In the genomic region with DNA sequence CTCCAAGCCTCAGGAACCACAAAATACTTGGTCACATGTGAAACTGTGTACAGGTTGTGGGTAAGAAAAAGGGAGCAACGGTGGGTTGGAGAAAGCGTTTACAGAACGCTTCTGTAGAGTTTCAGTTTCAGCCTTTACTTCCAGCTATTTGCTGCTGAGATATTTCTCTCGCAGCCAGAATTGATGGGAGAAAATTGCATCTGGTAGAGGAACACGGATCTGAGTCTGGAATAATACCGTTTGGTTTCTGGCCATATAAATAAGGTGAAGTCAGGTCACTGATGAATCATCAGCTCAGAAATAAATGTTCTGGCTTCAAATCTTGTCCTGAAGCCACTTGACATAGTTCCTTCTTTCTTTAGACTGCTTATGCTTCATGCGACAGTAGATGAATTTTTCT, we compare ENCODE assay signal across 11 cellular contexts.
A peak's percentile ranks its signal among the peaks of the same experiment; 100 is the strongest.
DNase-seq lines count a peak whose midpoint lies in the region; ATAC-seq lines count a peak whose summit lies in the region.
"Had no signal": no experiment of that assay in that cellular context is flagged by ENCODE, and none has a peak within 500 bp of the region (broad histone marks: within the 10 kb centered on the region; RNA-seq: fewer than 3 reads in every experiment).

No MANE protein-coding gene starts in this region.

- H3K4me3 ChIP-seq in skeletal muscle cell (ENCODE audit: low read depth, low read length): peak overlapping the region; percentile 9

- ATAC-seq in GM19351 (IDR thresholded peaks at IDR 0.05; ENCODE audit: unreplicated experiment) (peak; percentile 64), HG03097 (IDR thresholded peaks at IDR 0.05; ENCODE audit: low FRiP score, unreplicated experiment) (no peak), GM18907 (IDR thresholded peaks at IDR 0.05; ENCODE audit: unreplicated experiment) (no peak)

- DNase-seq in OCI-M1 (lab: John Stamatoyannopoulos, UW) (peak; percentile 17), fibroblast of the conjunctiva (ENCODE audit: low read depth) (peak; percentile 1), skeletal muscle cell (ENCODE audit: low read depth) (no peak), NCI-H1694 (lab: John Stamatoyannopoulos, UW) (no peak), NCI-H2171 treated with DMSO at 0.1 percent for 48 hours (lab: John Stamatoyannopoulos, UW) (no peak)
- DNase-seq: activated CD4-positive, alpha-beta memory T cell treated with anti-CD3 and anti-CD28 coated beads, Interleukin-2, amount 10 ng/mL, durations not matched to agents 7 days and 5 days; EL; small intestine had no signal

Comparison
In these comparisons a context has a peak if more than half of its experiments do, and no peak if none do; other contexts are left out.
1. DNase-seq: peak in OCI-M1 (single experiment) and fibroblast of the conjunctiva (single experiment); none in skeletal muscle cell (single experiment), NCI-H1694 (single experiment) and NCI-H2171 treated with DMSO at 0.1 percent for 48 hours (single experiment).